ENCODE assay signal across 18 cellular contexts in genomic region chr7:4270941-4271715, GRCh38.
DNase-seq lines count a peak whose midpoint lies in the region; ATAC-seq and TF ChIP-seq lines count a peak whose summit lies in the region.
"Had no signal": no experiment of that assay in that cellular context is flagged by ENCODE, and none has a peak within 500 bp of the region (broad histone marks: within the 10 kb centered on the region; RNA-seq: fewer than 3 reads in every experiment).

No MANE protein-coding gene starts in this region.

- DNase-seq in ELF-1 (ENCODE audit: low read depth, low spot score), result peak; percentile 30
- no peak for DNase-seq in Panc1 (ENCODE audit: low read depth, low spot score)
- peak; percentile 15 for DNase-seq in left lobe of liver (ENCODE audit: low spot score)
- peak; percentile 66 for DNase-seq in osteoblast (ENCODE audit: insufficient read length, low spot score, missing footprints)
- DNase-seq in HAP-1 (ENCODE audit: low spot score in 2 of 2), result no peak
- no peak for DNase-seq in SW480 (ENCODE audit: low spot score)
- DNase-seq in activated T-helper 2 cell treated with anti-CD3 and anti-CD28 coated beads, Interferon-gamma antibody, Interleukin-2, Interleukin-4, amounts not matched to agents 10 μg/mL and 5 μg/mL and 100 μg/mL, durations not matched to agents 14 hours and 24 hours and 36 hours (ENCODE audit: low spot score), result no peak
- no peak for DNase-seq in effector memory CD4-positive, alpha-beta T cell
- DNase-seq: 8988T; AML-193; Caco-2; CD8-positive, alpha-beta memory T cell; DND-41; GF-D8; HCEC 1CT; HFFc6; IMR-90 had no signal

- no peaks in the 10 kb centered on the region for H3K36me3 ChIP-seq in Panc1 (ENCODE audit: control insufficient read depth, insufficient read depth, low read length)
- no peaks in the 10 kb centered on the region for H3K36me3 ChIP-seq in osteoblast (ENCODE audit: insufficient read depth, low read length)
- H3K36me3 ChIP-seq in HAP-1 (replicated peaks), result no peaks in the 10 kb centered on the region
- no peaks in the 10 kb centered on the region for H3K36me3 ChIP-seq in effector memory CD4-positive, alpha-beta T cell (ENCODE audit: control insufficient read depth, insufficient read depth, low read length)
- H3K36me3 ChIP-seq: BLaER1 had no signal

- H3K4me1 ChIP-seq in Panc1 (ENCODE audit: control insufficient read depth, insufficient read depth, low read length), result no peaks in the 10 kb centered on the region
- H3K4me1 ChIP-seq in osteoblast (ENCODE audit: insufficient read depth, low read length), result no peaks in the 10 kb centered on the region
- no peaks in the 10 kb centered on the region for H3K4me1 ChIP-seq in HAP-1
- H3K4me1 ChIP-seq in effector memory CD4-positive, alpha-beta T cell (ENCODE audit: control insufficient read depth, insufficient read depth, low read length, poor library complexity, severe bottlenecking), result no peaks in the 10 kb centered on the region
- H3K4me1 ChIP-seq: Caco-2 had no signal

- H3K9me3 Mint-ChIP-seq in activated T-helper 2 cell treated with anti-CD3 and anti-CD28 coated beads, Interferon-gamma antibody, Interleukin-2, Interleukin-4, amounts not matched to agents 10 μg/mL and 5 μg/mL and 100 μg/mL, durations not matched to agents 14 hours and 24 hours and 36 hours, result peaks cover 9% of the 10 kb centered on the region

- H3K27ac ChIP-seq in Panc1 (ENCODE audit: low read length) (no peak overlapping the region), osteoblast (ENCODE audit: low read depth, low read length) (no peak overlapping the region)
- no peak overlapping the region for H3K27ac ChIP-seq in effector memory CD4-positive, alpha-beta T cell (ENCODE audit: insufficient read depth, low read length, poor library complexity, severe bottlenecking)
- H3K27ac ChIP-seq: BLaER1 had no signal

- H3K4me3 Mint-ChIP-seq in activated T-helper 2 cell treated with anti-CD3 and anti-CD28 coated beads, Interferon-gamma antibody, Interleukin-2, Interleukin-4, amounts not matched to agents 10 μg/mL and 5 μg/mL and 100 μg/mL, durations not matched to agents 14 hours and 24 hours and 36 hours (ENCODE audit: low read depth), result no peak overlapping the region
- H3K4me3 Mint-ChIP-seq: CD8-positive, alpha-beta memory T cell; HFFc6 had no signal

- no peaks in the 10 kb centered on the region for H3K27me3 Mint-ChIP-seq in activated T-helper 2 cell treated with anti-CD3 and anti-CD28 coated beads, Interferon-gamma antibody, Interleukin-2, Interleukin-4, amounts not matched to agents 10 μg/mL and 5 μg/mL and 100 μg/mL, durations not matched to agents 14 hours and 24 hours and 36 hours (ENCODE audit: low read depth)

- no peaks in the 10 kb centered on the region for H3K9me3 ChIP-seq in Panc1 (ENCODE audit: control insufficient read depth, insufficient read depth, low read depth, low read length)
- H3K9me3 ChIP-seq in osteoblast (ENCODE audit: low read depth, low read length), result no peaks in the 10 kb centered on the region
- H3K9me3 ChIP-seq in HAP-1, result no peaks in the 10 kb centered on the region
- H3K9me3 ChIP-seq in effector memory CD4-positive, alpha-beta T cell (ENCODE audit: control insufficient read depth, low read length), result no peaks in the 10 kb centered on the region
- H3K9me3 ChIP-seq: BLaER1, Caco-2 had no signal

- H3K27me3 ChIP-seq in Panc1 (ENCODE audit: control insufficient read depth, insufficient read depth, low read length) (no peaks in the 10 kb centered on the region), osteoblast (ENCODE audit: insufficient read depth, low read length) (no peaks in the 10 kb centered on the region), HAP-1 (ENCODE audit: low read depth) (no peaks in the 10 kb centered on the region)
- no peaks in the 10 kb centered on the region for H3K27me3 ChIP-seq in effector memory CD4-positive, alpha-beta T cell (replicated peaks; ENCODE audit: control insufficient read depth, insufficient read depth, low read length, poor library complexity, severe bottlenecking)
- H3K27me3 ChIP-seq: BLaER1 had no signal

- H3K36me3 Mint-ChIP-seq in activated T-helper 2 cell treated with anti-CD3 and anti-CD28 coated beads, Interferon-gamma antibody, Interleukin-2, Interleukin-4, amounts not matched to agents 10 μg/mL and 5 μg/mL and 100 μg/mL, durations not matched to agents 14 hours and 24 hours and 36 hours (ENCODE audit: low read depth), result no peaks in the 10 kb centered on the region
- H3K36me3 Mint-ChIP-seq: CD8-positive, alpha-beta memory T cell had no signal

- H3K4me3 ChIP-seq in Panc1 (ENCODE audit: low read depth in 2 of 2, low read length in 2 of 2) (no peak overlapping the region), osteoblast (ENCODE audit: insufficient read depth, low read length) (no peak overlapping the region), HAP-1 (no peak overlapping the region)
- no peak overlapping the region for H3K4me3 ChIP-seq in effector memory CD4-positive, alpha-beta T cell (ENCODE audit: insufficient read depth, low read depth, low read length, poor library complexity, severe bottlenecking)
- H3K4me3 ChIP-seq: BLaER1 had no signal

- H3K4me2 ChIP-seq in osteoblast (ENCODE audit: insufficient read depth, low read length), result no peak overlapping the region
- H3K4me2 ChIP-seq: BLaER1 had no signal

- CTCF ChIA-PET in Panc1 (lab: Charles Lee), result no interaction called here

- 0 out of 2 replicates have a peak, but pooled peaks have one; percentile 16 for ATAC-seq in Panc1
- ATAC-seq in left lobe of liver, result no peak

- TF ChIP-seq CTCF in Panc1 (IDR thresholded peaks at IDR 0.05), result no peak
- no peak for TF ChIP-seq CTCF in osteoblast (IDR thresholded peaks at IDR 0.05; ENCODE audit: extremely low read depth, low read depth, low read length)

- intact Hi-C loops in Panc1 (cut with micrococcal nuclease; ENCODE audit: unreplicated experiment), result no loop called here
- intact Hi-C loops in activated T-helper 2 cell treated with anti-CD3 and anti-CD28 coated beads, Interferon-gamma antibody, Interleukin-2, Interleukin-4, amounts not matched to agents 10 μg/mL and 5 μg/mL and 100 μg/mL, durations not matched to agents 14 hours and 24 hours and 36 hours (cut with micrococcal nuclease), result no loop called here

- H2AFZ ChIP-seq in osteoblast (ENCODE audit: low read length), result no peak overlapping the region

- no peaks in the 10 kb centered on the region for H4K20me1 ChIP-seq in osteoblast (ENCODE audit: insufficient read depth, low read length)
- H4K20me1 ChIP-seq: BLaER1 had no signal

- POLR2A ChIA-PET in Panc1 (lab: Charles Lee), result no interaction called here

- H3K27ac Mint-ChIP-seq in activated T-helper 2 cell treated with anti-CD3 and anti-CD28 coated beads, Interferon-gamma antibody, Interleukin-2, Interleukin-4, amounts not matched to agents 10 μg/mL and 5 μg/mL and 100 μg/mL, durations not matched to agents 14 hours and 24 hours and 36 hours, result no peak overlapping the region
- H3K27ac Mint-ChIP-seq: CD8-positive, alpha-beta memory T cell; HFFc6 had no signal

- BruUV-seq in Panc1 (replicated peaks; lab: Mats Ljungman, UMichigan), result no TSS peak

- no peaks in the 10 kb centered on the region for H3K4me1 Mint-ChIP-seq in activated T-helper 2 cell treated with anti-CD3 and anti-CD28 coated beads, Interferon-gamma antibody, Interleukin-2, Interleukin-4, amounts not matched to agents 10 μg/mL and 5 μg/mL and 100 μg/mL, durations not matched to agents 14 hours and 24 hours and 36 hours (ENCODE audit: low read depth)
- H3K4me1 Mint-ChIP-seq: CD8-positive, alpha-beta memory T cell had no signal

- in situ Hi-C loops in Panc1 (cut with HindIII; ENCODE audit: low pct_unique_long_range_greater_than_20kb, low sequenced_read_pairs), result no loop called here
- in situ Hi-C loops in HAP-1 (cut with MboI; ENCODE audit: low sequenced_read_pairs), result no loop called here

- H3K79me2 ChIP-seq in osteoblast (ENCODE audit: insufficient read depth, low read length), result no peaks in the 10 kb centered on the region

Comparison
In these comparisons a context has a peak if more than half of its experiments do, and no peak if none do; other contexts are left out.
1. DNase-seq: peak in ELF-1 (single experiment), left lobe of liver (single experiment) and osteoblast (single experiment); none in Panc1 (single experiment), HAP-1 (0 of 2), SW480 (single experiment), activated T-helper 2 cell treated with anti-CD3 and anti-CD28 coated beads, Interferon-gamma antibody, Interleukin-2, Interleukin-4, amounts not matched to agents 10 μg/mL and 5 μg/mL and 100 μg/mL, durations not matched to agents 14 hours and 24 hours and 36 hours (single experiment) and effector memory CD4-positive, alpha-beta T cell (0 of 3).